Comparison of ENCODE assay signal across 8 cellular contexts in the genomic region with DNA sequence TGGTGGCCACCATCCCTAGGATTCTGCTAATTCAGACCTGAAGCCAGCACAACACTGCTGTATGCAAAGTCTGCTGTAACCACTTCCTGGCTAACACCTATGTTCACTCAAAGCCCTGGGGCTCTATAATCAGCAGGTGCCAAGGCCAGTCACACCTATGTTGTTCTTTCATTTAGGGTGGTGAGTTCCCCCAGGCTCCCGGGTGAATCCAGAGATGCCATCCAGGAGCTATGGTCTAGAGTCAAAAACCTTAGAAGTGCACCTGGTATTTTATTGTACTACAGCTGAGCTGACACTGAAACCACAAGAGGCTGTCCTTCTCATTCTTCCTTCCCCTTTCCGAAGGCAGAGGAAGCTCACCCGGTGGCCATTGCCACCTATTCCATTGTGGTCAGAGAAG. TPM values are rescaled to one million over a fixed set of nuclear protein-coding genes. Genes with fewer than 3 reads are reported as not detected.
DNase-seq lines count a peak whose midpoint lies in the region; ATAC-seq and FAIRE-seq lines count a peak whose summit lies in the region.

No MANE protein-coding gene starts in this region.

- H3K27ac Mint-ChIP-seq in activated CD8-positive, alpha-beta memory T cell treated with anti-CD3 and anti-CD28 coated beads, Interleukin-2, amount 10 ng/mL, durations not matched to agents 7 days and 5 days = no peak overlapping the region

- H3K36me3 Mint-ChIP-seq in activated CD8-positive, alpha-beta memory T cell treated with anti-CD3 and anti-CD28 coated beads, Interleukin-2, amount 10 ng/mL, durations not matched to agents 7 days and 5 days = no peaks in the 10 kb centered on the region

- no peaks in the 10 kb centered on the region for H3K9me3 ChIP-seq in small intestine (ENCODE audit: control insufficient read depth, low read depth)

- no peak overlapping the region for H3K27ac ChIP-seq in small intestine (ENCODE audit: low read depth in 1 of 2, low read length in 1 of 2)

- H3K4me3 ChIP-seq in small intestine (ENCODE audit: low read depth in 1 of 2, low read length in 2 of 2) = no peak overlapping the region

- ATAC-seq in activated CD8-positive, alpha-beta memory T cell treated with anti-CD3 and anti-CD28 coated beads, Interleukin-2, amount 10 ng/mL, durations not matched to agents 7 days and 5 days = peak; percentile 68
- ATAC-seq in HG02852 (IDR thresholded peaks at IDR 0.05; ENCODE audit: unreplicated experiment) = peak; percentile 96

- peaks cover 5% of the 10 kb centered on the region for H3K9me3 Mint-ChIP-seq in activated CD8-positive, alpha-beta memory T cell treated with anti-CD3 and anti-CD28 coated beads, Interleukin-2, amount 10 ng/mL, durations not matched to agents 7 days and 5 days (ENCODE audit: low read depth)

- no peak for FAIRE-seq in small intestine (lab: Jason Lieb, UNC)

- CTCF ChIA-PET in activated CD8-positive, alpha-beta memory T cell treated with anti-CD3 and anti-CD28 coated beads, Interleukin-2, amount 10 ng/mL, durations not matched to agents 7 days and 5 days (lab: Charles Lee) = no interaction called here

- DNase-seq in activated CD8-positive, alpha-beta memory T cell treated with anti-CD3 and anti-CD28 coated beads, Interleukin-2, amount 10 ng/mL, durations not matched to agents 7 days and 5 days = peak; percentile 47
- no peak for DNase-seq in activated CD8-positive, alpha-beta memory T cell treated with anti-CD3 and anti-CD28 coated beads, Interleukin-2, amount 50 U/mL, for 48 hours
- DNase-seq in NOMO-1 treated with dmso at 0.1 percent for 144 hours (lab: John Stamatoyannopoulos, UW; ENCODE audit: unreplicated experiment) (peak; percentile 12), small intestine (peak; percentile 5), superior temporal gyrus (ENCODE audit: extremely low spot score) (no peak), T1000 (lab: John Stamatoyannopoulos, UW) (no peak), NCI-H774 (lab: John Stamatoyannopoulos, UW) (no peak)

- peaks cover 12% of the 10 kb centered on the region for H3K4me1 Mint-ChIP-seq in activated CD8-positive, alpha-beta memory T cell treated with anti-CD3 and anti-CD28 coated beads, Interleukin-2, amount 10 ng/mL, durations not matched to agents 7 days and 5 days

- H3K4me3 Mint-ChIP-seq in activated CD8-positive, alpha-beta memory T cell treated with anti-CD3 and anti-CD28 coated beads, Interleukin-2, amount 10 ng/mL, durations not matched to agents 7 days and 5 days = no peak overlapping the region

- H3K27me3 ChIP-seq in small intestine (ENCODE audit: control insufficient read depth in 2 of 2, insufficient read depth in 2 of 2, low read length in 2 of 2) = no peaks in the 10 kb centered on the region

- H3K27me3 Mint-ChIP-seq in activated CD8-positive, alpha-beta memory T cell treated with anti-CD3 and anti-CD28 coated beads, Interleukin-2, amount 10 ng/mL, durations not matched to agents 7 days and 5 days = no peaks in the 10 kb centered on the region

- no peaks in the 10 kb centered on the region for H3K36me3 ChIP-seq in small intestine (ENCODE audit: control insufficient read depth in 2 of 2, insufficient read depth in 2 of 2, low read length in 2 of 2)

- H3K4me1 ChIP-seq in small intestine (ENCODE audit: control insufficient read depth in 2 of 2, insufficient read depth in 1 of 2, low read depth in 1 of 2, low read length in 1 of 2) = no peaks in the 10 kb centered on the region

- 63 to 73% (median 69%) methylated on average over 3 of the region's 3 CpGs for whole genome bisulfite sequencing in small intestine, 3 donors

RNA-seq across cellular contexts. Expression of a gene that starts 46.2 kb away (rescaled TPM):
- 10 to 100 TPM in 1 of 2 experiments, 1 to 10 TPM in 1; 8.8 to 12.5 TPM for total RNA-seq in activated CD8-positive, alpha-beta memory T cell treated with anti-CD3 and anti-CD28 coated beads, Interleukin-2, amount 10 ng/mL, durations not matched to agents 7 days and 5 days
- polyA plus RNA-seq in small intestine = under 1 TPM in 2 of 3 donors, not detected in 1; 0.27 TPM

Comparison
In these comparisons a context has a peak if more than half of its experiments do, and no peak if none do; other contexts are left out.
1. DNase-seq: peak in activated CD8-positive, alpha-beta memory T cell treated with anti-CD3 and anti-CD28 coated beads, Interleukin-2, amount 10 ng/mL, durations not matched to agents 7 days and 5 days (single experiment), NOMO-1 treated with dmso at 0.1 percent for 144 hours (single experiment) and small intestine (single experiment); none in activated CD8-positive, alpha-beta memory T cell treated with anti-CD3 and anti-CD28 coated beads, Interleukin-2, amount 50 U/mL, for 48 hours (single experiment), superior temporal gyrus (single experiment), T1000 (single experiment) and NCI-H774 (single experiment).